ENCODE assay signal across 8 cellular contexts in genomic region chr3:12483364-12483763, GRCh38. TPM values are rescaled to one million over a fixed set of nuclear protein-coding genes. Genes with fewer than 3 reads are reported as not detected.
A peak's percentile ranks its signal among the peaks of the same experiment; 100 is the strongest.
DNase-seq lines count a peak whose midpoint lies in the region; ATAC-seq and TF ChIP-seq lines count a peak whose summit lies in the region.

No MANE protein-coding gene starts in this region.

- ATAC-seq in GM19452 (IDR thresholded peaks at IDR 0.05; ENCODE audit: unreplicated experiment) (no peak), HG02981 (IDR thresholded peaks at IDR 0.05; ENCODE audit: unreplicated experiment) (no peak)

- peak overlapping the region; percentile 57; the same call in 1 of the 2 replicates for H2AFZ ChIP-seq in OCI-LY1 (ENCODE audit: low read length)

- H3K9me3 ChIP-seq in OCI-LY1 (ENCODE audit: low read length) (no peaks in the 10 kb centered on the region), endocrine pancreas (ENCODE audit: control insufficient read depth, low read length) (no peaks in the 10 kb centered on the region)

- no peak overlapping the region for H3K27ac ChIP-seq in OCI-LY1 (ENCODE audit: low read depth, low read length, poor library complexity, severe bottlenecking)

- H3K4me1 ChIP-seq in OCI-LY1 (ENCODE audit: insufficient read depth, low read length, severe bottlenecking) (peaks cover 21% of the 10 kb centered on the region), endocrine pancreas (ENCODE audit: control insufficient read depth, insufficient read depth, low read length) (no peaks in the 10 kb centered on the region)

- H3K9ac ChIP-seq in OCI-LY1 (ENCODE audit: low read length) (peak overlapping the region; percentile 67; the same call in 1 of the 2 replicates), endocrine pancreas (ENCODE audit: control insufficient read depth, insufficient read depth, low read length) (no peak overlapping the region)

- TF ChIP-seq CTCF in OCI-LY1 (IDR thresholded peaks at IDR 0.05; ENCODE audit: low read length), result no peak

- H3K36me3 ChIP-seq in OCI-LY1 (ENCODE audit: insufficient read depth, low read length) (peaks cover 14% of the 10 kb centered on the region; the same call in 1 of the 2 replicates), endocrine pancreas (ENCODE audit: control insufficient read depth, insufficient read depth, low read length) (no peaks in the 10 kb centered on the region)

- H3K4me3 ChIP-seq in OCI-LY1 (ENCODE audit: low read depth, low read length, poor library complexity, severe bottlenecking), result peak overlapping the region; percentile 87
- H3K4me3 ChIP-seq in endocrine pancreas (ENCODE audit: control insufficient read depth, insufficient read depth, low read length), result peak overlapping the region; percentile 51

- DNase-seq in NCI-H2171 treated with DMSO at 0.1 percent for 48 hours (lab: John Stamatoyannopoulos, UW) (peak; percentile 44), NCI-H2171 (lab: John Stamatoyannopoulos, UW) (no peak), renal cortical epithelial cell (ENCODE audit: low read depth) (peak; percentile 40), middle frontal gyrus (ENCODE audit: extremely low spot score, low spot score) (no peak)

- H4K20me1 ChIP-seq in OCI-LY1 (ENCODE audit: insufficient read depth, low read length), result no peaks in the 10 kb centered on the region

- no peaks in the 10 kb centered on the region for H3K9me2 ChIP-seq in OCI-LY1 (ENCODE audit: low read depth, low read length)

- peak overlapping the region; percentile 86 for H3K4me2 ChIP-seq in OCI-LY1 (ENCODE audit: low read length)

- H3F3A ChIP-seq in OCI-LY1 (ENCODE audit: insufficient read depth, low read length), result no peaks in the 10 kb centered on the region

- H3K27me3 ChIP-seq in OCI-LY1 (ENCODE audit: insufficient read depth, low read length) (no peaks in the 10 kb centered on the region), endocrine pancreas (ENCODE audit: control insufficient read depth, insufficient read depth, low read length) (no peaks in the 10 kb centered on the region)

- H3K79me2 ChIP-seq in OCI-LY1 (ENCODE audit: insufficient read depth, low read length), result no peaks in the 10 kb centered on the region

RNA-seq across cellular contexts. Expression of gene TSEN2, which starts 0.9 kb away (rescaled TPM):
- 8.5 and 18.4 TPM in 2 replicates for total RNA-seq in renal cortical epithelial cell

Comparison
In these comparisons a context has a peak if more than half of its experiments do, and no peak if none do; other contexts are left out.
1. DNase-seq: peak in NCI-H2171 treated with DMSO at 0.1 percent for 48 hours (single experiment) and renal cortical epithelial cell (single experiment); none in NCI-H2171 (single experiment) and middle frontal gyrus (single experiment).